14 cellular contexts compared by ENCODE assay signal in genomic region chr9:113452206-113452605, GRCh38. TPM values are rescaled to one million over a fixed set of nuclear protein-coding genes. Genes with fewer than 3 reads are reported as not detected.
DNase-seq lines count a peak whose midpoint lies in the region; ATAC-seq and TF ChIP-seq lines count a peak whose summit lies in the region.
"Had no signal": no experiment of that assay in that cellular context is flagged by ENCODE, and none has a peak within 500 bp of the region (broad histone marks: within the 10 kb centered on the region; RNA-seq: fewer than 3 reads in every experiment).

No MANE protein-coding gene starts in this region.

- no peak for TF ChIP-seq POLR2A in esophagus muscularis mucosa (IDR thresholded peaks at IDR 0.05; ENCODE audit: low read depth)

- no peaks in the 10 kb centered on the region for H4K20me1 ChIP-seq in smooth muscle cell (ENCODE audit: low read depth)

- no peak overlapping the region for H2AFZ ChIP-seq in smooth muscle cell (ENCODE audit: low read depth)

- no peaks in the 10 kb centered on the region for H3K36me3 ChIP-seq in esophagus muscularis mucosa
- H3K36me3 ChIP-seq in smooth muscle cell (ENCODE audit: low read depth) = no peaks in the 10 kb centered on the region
- H3K36me3 ChIP-seq: BE2C had no signal

- 60% methylated on average over 3 of the region's 3 CpGs for WGBS in esophagus muscularis mucosa
- 23% methylated on average over 3 of the region's 3 CpGs for WGBS in smooth muscle cell (ENCODE audit: low lambda C conversion rate)

- no peak overlapping the region for H3K4me2 ChIP-seq in smooth muscle cell
- H3K4me2 ChIP-seq: A549 had no signal

- H3K9me3 ChIP-seq in esophagus muscularis mucosa (no peaks in the 10 kb centered on the region), smooth muscle cell (replicated peaks; ENCODE audit: low read depth) (no peaks in the 10 kb centered on the region)
- H3K9me3 ChIP-seq: A549, BE2C had no signal

- H3K79me2 ChIP-seq in smooth muscle cell (ENCODE audit: low read depth) = no peaks in the 10 kb centered on the region

- H3K4me3 ChIP-seq in esophagus muscularis mucosa = no peak overlapping the region
- H3K4me3 ChIP-seq in smooth muscle cell = no peak overlapping the region
- H3K4me3 ChIP-seq: A549, GM12878 had no signal

- no peak for TF ChIP-seq EP300 in esophagus muscularis mucosa (IDR thresholded peaks at IDR 0.05)

- intact Hi-C loops in esophagus muscularis mucosa (cut with DNase I) = loop anchor here (10.0 kb wide), 1 partner anchor 47 kb away; the partner anchor contains the start of gene ALAD
- intact Hi-C loops in head of caudate nucleus (cut with DNase I) = no loop called here

- no peak overlapping the region for H3K9ac ChIP-seq in smooth muscle cell (ENCODE audit: low read depth)

- TF ChIP-seq CTCF in esophagus muscularis mucosa (IDR thresholded peaks at IDR 0.05) (no peak), smooth muscle cell (IDR thresholded peaks at IDR 0.05; ENCODE audit: borderline replicate concordance, insufficient read depth, poor library complexity, severe bottlenecking) (no peak)

- no peak for ATAC-seq in HG03521 (IDR thresholded peaks at IDR 0.05; ENCODE audit: unreplicated experiment)
- ATAC-seq: A549, GM12878 had no signal

- H3F3A ChIP-seq in smooth muscle cell (ENCODE audit: low read depth) = peaks cover 21% of the 10 kb centered on the region

- peak; percentile 5 for DNase-seq in OCI-M1 (lab: John Stamatoyannopoulos, UW)
- DNase-seq in SK-N-DZ (ENCODE audit: low spot score) = peak; percentile 31
- DNase-seq in esophagus muscularis mucosa (ENCODE audit: extremely low spot score) = peak; percentile 24
- DNase-seq in smooth muscle cell (lab: John Stamatoyannopoulos, UW; ENCODE audit: unreplicated experiment) = no peak
- no peak for DNase-seq in head of caudate nucleus
- DNase-seq in T-helper 1 cell = no peak
- DNase-seq: BE2C; CD4-positive, alpha-beta memory T cell; DMS79; H7 had no signal

- H3K27me3 ChIP-seq in esophagus muscularis mucosa (no peaks in the 10 kb centered on the region), smooth muscle cell (ENCODE audit: low read depth) (no peaks in the 10 kb centered on the region)
- H3K27me3 ChIP-seq: BE2C had no signal

- H3K4me1 ChIP-seq in esophagus muscularis mucosa = peaks cover 30 to 46% (median 42%) of the 10 kb centered on the region in 4 donors
- H3K4me1 ChIP-seq in smooth muscle cell (ENCODE audit: low read depth) = peaks cover 22% of the 10 kb centered on the region

- no peak overlapping the region for H3K27ac ChIP-seq in esophagus muscularis mucosa (replicated peaks in 1 of 4)
- peak overlapping the region; percentile 37 for H3K27ac ChIP-seq in smooth muscle cell (ENCODE audit: low read depth)
- H3K27ac ChIP-seq: A549, C4-2B had no signal

RNA-seq across cellular contexts. Expression of gene RGS3, which starts 11.3 kb away (rescaled TPM):
- polyA plus RNA-seq in SK-N-DZ (2014; cell fraction: cytosol; rRNA removed) = 25.0 and 38.8 TPM in 2 replicates
- 42.0 and 45.4 TPM in 2 replicates for polyA plus RNA-seq in SK-N-DZ (2014; cell fraction: nucleus; rRNA removed)
- total RNA-seq in esophagus muscularis mucosa = 100 to 1,000 TPM in 1 of 4 donors, 10 to 100 TPM in 3; 37.3 to 121 (median 68.5) TPM
- total RNA-seq in smooth muscle cell = 43.8 and 58.4 TPM in 2 replicates
- 94.5 and 108 TPM in 2 replicates for polyA plus RNA-seq in smooth muscle cell

RNA-seq across cellular contexts. Expression of gene C9orf43, which starts 41.7 kb away (rescaled TPM):
- 0.06 TPM in 1 of 2 replicates, not detected in the other for polyA plus RNA-seq in SK-N-DZ (2014; cell fraction: cytosol; rRNA removed)
- polyA plus RNA-seq in SK-N-DZ (2014; cell fraction: nucleus; rRNA removed) = 1.9 TPM in 1 of 2 replicates, not detected in the other
- total RNA-seq in esophagus muscularis mucosa (1 to 10 TPM in 1 of 4 donors, under 1 TPM in 1, not detected in 2; 0.17 to 1.8 TPM), smooth muscle cell (2.0 TPM in 1 of 2 replicates, not detected in the other)
- not detected in 2 replicates for polyA plus RNA-seq in smooth muscle cell

RNA-seq across cellular contexts. Expression of gene POLE3, which starts 41.7 kb away (rescaled TPM):
- polyA plus RNA-seq in SK-N-DZ (2014; cell fraction: cytosol; rRNA removed) = 165 and 180 TPM in 2 replicates
- 87.9 and 89.6 TPM in 2 replicates for polyA plus RNA-seq in SK-N-DZ (2014; cell fraction: nucleus; rRNA removed)
- total RNA-seq in esophagus muscularis mucosa (10 to 100 TPM; 25.7 to 42.6 (median 32.8) TPM), smooth muscle cell (33.7 and 40.8 TPM in 2 replicates)
- 35.3 and 39.0 TPM in 2 replicates for polyA plus RNA-seq in smooth muscle cell

RNA-seq across cellular contexts. Expression of gene ALAD, which starts 51.1 kb away (rescaled TPM):
- 10.1 and 11.0 TPM in 2 replicates for polyA plus RNA-seq in SK-N-DZ (2014; cell fraction: cytosol; rRNA removed)
- 35.8 and 52.0 TPM in 2 replicates for polyA plus RNA-seq in SK-N-DZ (2014; cell fraction: nucleus; rRNA removed)
- total RNA-seq in esophagus muscularis mucosa (10 to 100 TPM; 18.2 to 31.1 (median 28.6) TPM), smooth muscle cell (6.2 and 7.1 TPM in 2 replicates)
- 15.4 and 22.4 TPM in 2 replicates for polyA plus RNA-seq in smooth muscle cell

Comparison
In these comparisons a context has a peak if more than half of its experiments do, and no peak if none do; other contexts are left out.
1. DNase-seq: peak in OCI-M1 (single experiment), SK-N-DZ (single experiment) and esophagus muscularis mucosa (single experiment); none in smooth muscle cell (single experiment), head of caudate nucleus (0 of 42) and T-helper 1 cell (0 of 5).